ENCODE assay signal across 17 cellular contexts in the genomic region with DNA sequence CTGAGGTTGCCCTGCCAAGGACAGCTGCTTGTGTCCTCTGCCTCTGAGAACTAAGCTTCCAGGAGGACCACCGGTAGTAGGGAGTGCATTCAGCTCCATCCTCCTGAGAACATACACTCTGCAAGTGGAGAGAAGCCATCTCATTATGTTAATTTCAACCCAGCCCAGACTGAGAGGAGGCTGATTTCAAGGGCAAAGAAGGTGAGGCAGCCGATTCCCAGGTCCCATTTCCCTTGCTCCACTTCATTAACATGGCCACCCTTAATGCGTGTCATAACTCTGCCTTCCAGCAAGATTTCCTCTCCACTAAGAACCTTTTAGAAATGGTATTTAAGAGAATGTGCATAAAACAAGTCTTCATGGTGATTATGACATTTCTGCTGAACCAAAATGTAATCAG.
DNase-seq lines count a peak whose midpoint lies in the region; ATAC-seq and TF ChIP-seq lines count a peak whose summit lies in the region.
"Had no signal": no experiment of that assay in that cellular context is flagged by ENCODE, and none has a peak within 500 bp of the region (broad histone marks: within the 10 kb centered on the region; RNA-seq: fewer than 3 reads in every experiment).

No MANE protein-coding gene starts in this region.

- in situ Hi-C loops in IMR-90 (cut with MboI; ENCODE audit: low sequenced_read_pairs): no loop called here
- in situ Hi-C loops in mammary epithelial cell (cut with MboI; ENCODE audit: low sequenced_read_pairs in 2 of 2): no loop called here

- DNase-seq in IMR-90 (no peak), mammary epithelial cell (no peak), left ventricle myocardium superior (no peak), NCI-H2196 treated with DMSO at 0.1 percent for 48 hours (lab: John Stamatoyannopoulos, UW; ENCODE audit: unreplicated experiment) (no peak), NCI-H2081 (lab: John Stamatoyannopoulos, UW) (no peak), NCI-H774 (lab: John Stamatoyannopoulos, UW) (no peak)
- DNase-seq: activated CD4-positive, alpha-beta T cell treated with anti-CD3 and anti-CD28 coated beads for 48 hours; activated CD8-positive, alpha-beta memory T cell treated with anti-CD3 and anti-CD28 coated beads, Interleukin-2, amount 50 U/mL, for 4 hours; activated gamma-delta T cell treated with Interleukin-2 at 50 U/mL for 16 hours; effector memory CD8-positive, alpha-beta T cell; GDM1; NCI-H1436 treated with DMSO at 0.1 percent for 48 hours; NCI-H2227 treated with DMSO at 0.1 percent for 48 hours; SHP77 had no signal

- H2BK120ac ChIP-seq in IMR-90 (ENCODE audit: low read depth, low read length): peak overlapping the region; percentile 98

- H3K18ac ChIP-seq in IMR-90 (ENCODE audit: low read depth, low read length): peak overlapping the region; percentile 92

- peak overlapping the region; percentile 94 for H3K23ac ChIP-seq in IMR-90 (ENCODE audit: low read depth, low read length)

- peak overlapping the region; percentile 98 for H4K91ac ChIP-seq in IMR-90 (ENCODE audit: insufficient read depth, low read depth, low read length)

- peaks cover 89% of the 10 kb centered on the region for H3K79me2 ChIP-seq in mammary epithelial cell (ENCODE audit: insufficient read depth, low read length)

- H3K14ac ChIP-seq in IMR-90 (replicated peaks; ENCODE audit: low read depth, low read length): peak overlapping the region; percentile 96

- no peak for TF ChIP-seq POLR2A in IMR-90 (IDR thresholded peaks at IDR 0.05; ENCODE audit: low read depth, low read length)

- H3K4me2 ChIP-seq in IMR-90 (ENCODE audit: low read depth, low read length): no peak overlapping the region; the same call in 1 of the 2 replicates
- H3K4me2 ChIP-seq in mammary epithelial cell (ENCODE audit: insufficient read depth, low read depth, low read length): peak overlapping the region; percentile 45

- WGBS in IMR-90 (ENCODE audit: extremely low coverage in 2 of 2, insufficient read length in 1 of 2), 2 experiments: no CpG with 5 or more reads among the region's 3 CpGs
- WGBS in mammary epithelial cell (ENCODE audit: low coverage, missing lambda C conversion rate): 95% methylated on average over 3 of the region's 3 CpGs

- peak overlapping the region; percentile 73; the same call in 1 of the 2 replicates for H4K5ac ChIP-seq in IMR-90 (ENCODE audit: low read depth, low read length)

- H3K9ac ChIP-seq in IMR-90 (ENCODE audit: low read depth, low read length) (no peak overlapping the region), mammary epithelial cell (ENCODE audit: insufficient read depth, low read length) (peak overlapping the region; percentile 7), skeletal muscle tissue (ENCODE audit: low read depth in 1 of 3, low read length in 3 of 3) (no peak overlapping the region)

- peaks cover 19 to 78% of the 10 kb centered on the region in 2 experiments for H3K79me1 ChIP-seq in IMR-90 (ENCODE audit: low read depth in 1 of 2, low read length in 2 of 2)

- peaks cover 21% of the 10 kb centered on the region for H3K9me1 ChIP-seq in IMR-90 (ENCODE audit: insufficient read depth, low read length)

- peak overlapping the region; percentile 63; the same call in 1 of the 2 replicates for H3K56ac ChIP-seq in IMR-90 (ENCODE audit: extremely low read depth, insufficient read depth, low read length)

- TF ChIP-seq RAD21 in IMR-90 (IDR thresholded peaks at IDR 0.05; ENCODE audit: low read length): no peak

- H2AFZ ChIP-seq in IMR-90 (replicated peaks; ENCODE audit: low read length, poor library complexity): peak overlapping the region; percentile 39
- H2AFZ ChIP-seq in mammary epithelial cell (ENCODE audit: low read depth, low read length): peak overlapping the region; percentile 68

- CTCF ChIA-PET in IMR-90 (lab: Yijun Ruan, JAX): interaction anchor here (0.9 kb wide), 1 partner anchor 9 kb away, joined by 3 read pairs; no protein-coding TSS in a partner anchor
- CTCF ChIA-PET in mammary epithelial cell (lab: Charles Lee; ENCODE audit: low non-redundant PET): interaction anchor here (0.7 kb wide), 1 partner anchor 60 kb away, joined by 6 read pairs; no protein-coding TSS in a partner anchor

- H3K4ac ChIP-seq in IMR-90 (ENCODE audit: low read depth, low read length): peak overlapping the region; percentile 97

- H2BK15ac ChIP-seq in IMR-90 (ENCODE audit: low read depth, low read length): peak overlapping the region; percentile 96; the same call in 2 of the 3 replicates

- peak overlapping the region; percentile 80 for H2BK5ac ChIP-seq in IMR-90 (ENCODE audit: low read depth, low read length, poor library complexity, severe bottlenecking)

- H3K4me1 ChIP-seq in IMR-90 (ENCODE audit: control insufficient read depth, insufficient read depth, low read length) (peaks cover 18% of the 10 kb centered on the region), mammary epithelial cell (ENCODE audit: insufficient read depth, low read length) (peaks cover 28% of the 10 kb centered on the region), skeletal muscle tissue (ENCODE audit: control insufficient read depth in 3 of 3, insufficient read depth in 3 of 3, low read length in 3 of 3) (peaks cover 26 to 50% (median 28%) of the 10 kb centered on the region in 3 donors)
- H3K4me1 ChIP-seq: body of pancreas had no signal

- POLR2A ChIA-PET in IMR-90 (lab: Charles Lee; ENCODE audit: unreplicated experiment): interaction anchor here (0.6 kb wide), 1 partner anchor 41 kb away, joined by 3 read pairs; no protein-coding TSS in a partner anchor

- intact Hi-C loops in IMR-90 (cut with micrococcal nuclease) (no loop called here), mammary epithelial cell (cut with micrococcal nuclease) (loop anchor here (2.0 kb wide), 1 partner anchor 68 kb away; no protein-coding TSS in a partner anchor), left ventricle myocardium superior (cut with micrococcal nuclease) (no loop called here)

- H4K8ac ChIP-seq in IMR-90 (ENCODE audit: low read depth in 2 of 2, low read length in 2 of 2): peak overlapping the region; percentile 61 to 78; a peak in 3 of 4 replicates

- BruUV-seq in IMR-90 (replicated peaks; lab: Mats Ljungman, UMichigan): no TSS peak
- BruUV-seq in mammary epithelial cell (replicated peaks; lab: Mats Ljungman, UMichigan): no TSS peak

- TF ChIP-seq CTCF in IMR-90 (conservative IDR thresholded peaks at IDR 0.05; ENCODE audit: low read depth, low read length): no peak
- TF ChIP-seq CTCF in mammary epithelial cell (conservative IDR thresholded peaks at IDR 0.05 in 1 of 2, IDR thresholded peaks at IDR 0.05 in 1 of 2; ENCODE audit: extremely low read depth in 1 of 2, insufficient read depth in 1 of 2, low read depth in 1 of 2, low read length in 2 of 2): no peak

- H2AK9ac ChIP-seq in IMR-90 (replicated peaks; ENCODE audit: low read depth, low read length, poor library complexity): peak overlapping the region; percentile 70

- dilution Hi-C loops in IMR-90 (cut with HindIII; ENCODE audit: low sequenced_read_pairs, unreplicated experiment) (no loop called here), mammary epithelial cell (cut with HindIII; ENCODE audit: low sequenced_read_pairs) (no loop called here)

- H3K27me3 ChIP-seq in IMR-90 (ENCODE audit: control insufficient read depth, insufficient read depth, low read length) (no peaks in the 10 kb centered on the region), mammary epithelial cell (ENCODE audit: insufficient read depth, low read length) (no peaks in the 10 kb centered on the region), skeletal muscle tissue (ENCODE audit: control insufficient read depth in 3 of 3, insufficient read depth in 3 of 3, low read length in 3 of 3) (no peaks in the 10 kb centered on the region)
- H3K27me3 ChIP-seq: body of pancreas had no signal

- H3K27ac ChIP-seq in IMR-90 (ENCODE audit: insufficient read depth, low read length): peak overlapping the region; percentile 44
- H3K27ac ChIP-seq in mammary epithelial cell (ENCODE audit: insufficient read depth, low read depth, low read length): peak overlapping the region; percentile 88
- peak overlapping the region; percentile 28 for H3K27ac ChIP-seq in skeletal muscle tissue (ENCODE audit: low read depth, low read length)
- H3K27ac ChIP-seq: body of pancreas had no signal

- peak overlapping the region; percentile 99 for H2AK5ac ChIP-seq in IMR-90 (ENCODE audit: low read depth, low read length)

- ATAC-seq in IMR-90 (ENCODE audit: low read depth) (no peak), left ventricle myocardium superior (peak; percentile 35), GM18498 (IDR thresholded peaks at IDR 0.05; ENCODE audit: unreplicated experiment) (no peak)
- ATAC-seq: effector memory CD8-positive, alpha-beta T cell had no signal

- H3K4me3 ChIP-seq in IMR-90 (ENCODE audit: insufficient read depth, low read depth, low read length) (no peak overlapping the region), mammary epithelial cell (replicated peaks in 1 of 3; ENCODE audit: insufficient read depth in 1 of 3, low read depth in 2 of 3, low read length in 3 of 3) (no peak overlapping the region), skeletal muscle tissue (ENCODE audit: low read length in 3 of 3) (peak overlapping the region in 1 of 3 donors; percentile 2)
- H3K4me3 ChIP-seq: body of pancreas had no signal

- H4K20me1 ChIP-seq in IMR-90 (ENCODE audit: insufficient read depth, low read length) (no peaks in the 10 kb centered on the region), mammary epithelial cell (ENCODE audit: insufficient read depth, low read length) (no peaks in the 10 kb centered on the region)

- no peaks in the 10 kb centered on the region for H3K36me3 ChIP-seq in IMR-90 (ENCODE audit: control insufficient read depth, insufficient read depth, low read length)
- H3K36me3 ChIP-seq in mammary epithelial cell (ENCODE audit: insufficient read depth, low read length): no peaks in the 10 kb centered on the region
- H3K36me3 ChIP-seq in skeletal muscle tissue (ENCODE audit: control insufficient read depth in 3 of 3, insufficient read depth in 3 of 3, low read length in 3 of 3): no peaks in the 10 kb centered on the region

- peak overlapping the region; percentile 92 for H2BK20ac ChIP-seq in IMR-90 (ENCODE audit: low read depth, low read length)

- no peaks in the 10 kb centered on the region for H3K9me3 ChIP-seq in IMR-90 (ENCODE audit: control insufficient read depth, insufficient read depth, low read length)
- H3K9me3 ChIP-seq in mammary epithelial cell (replicated peaks; ENCODE audit: insufficient read depth, low read length): no peaks in the 10 kb centered on the region
- no peaks in the 10 kb centered on the region for H3K9me3 ChIP-seq in skeletal muscle tissue (ENCODE audit: control insufficient read depth in 3 of 3, low read length in 3 of 3)
- H3K9me3 ChIP-seq: body of pancreas had no signal

TF ChIP-seq in IMR-90, 13 proteins besides CTCF, POLR2A, EP300 and RAD21:
- no peak for TF ChIP-seq MXI1 (IDR thresholded peaks at IDR 0.05; ENCODE audit: borderline replicate concordance, low read depth, low read length)

Comparison
In these comparisons a context has a peak if more than half of its experiments do, and no peak if none do; other contexts are left out.
1. H3K27ac ChIP-seq: peak in every context shown above with its lines; median percentile 88 in mammary epithelial cell; 44 in IMR-90; 28 in skeletal muscle tissue.